In the genomic region with DNA sequence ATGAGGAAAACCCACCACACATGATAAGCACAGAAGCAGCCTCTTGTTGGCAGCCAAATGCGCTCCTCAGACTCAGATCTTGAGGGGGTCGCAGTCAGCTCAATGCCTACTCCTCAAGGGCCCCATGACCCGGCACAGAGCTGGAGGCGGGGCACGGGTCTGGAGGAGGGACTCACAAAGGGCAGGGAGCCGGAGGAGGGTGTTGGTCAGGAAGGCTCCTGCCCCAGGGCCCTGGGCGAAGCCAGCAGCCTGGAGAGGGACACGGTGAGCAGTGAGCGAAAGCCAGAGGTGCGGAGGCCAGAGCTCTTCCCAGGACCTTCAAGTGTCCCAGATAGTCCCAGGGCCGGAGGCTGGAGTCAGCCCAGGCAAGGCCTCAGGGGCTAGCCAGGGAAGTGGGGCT, we compare ENCODE assay signal across 31 cellular contexts. TPM values are rescaled to one million over a fixed set of nuclear protein-coding genes. Genes with fewer than 3 reads are reported as not detected.
"Had no signal": no experiment of that assay in that cellular context is flagged by ENCODE, and none has a peak within 500 bp of the region (broad histone marks: within the 10 kb centered on the region; RNA-seq: fewer than 3 reads in every experiment).

No MANE protein-coding gene starts in this region.

- H3K27me3 Mint-ChIP-seq: activated CD4-positive, alpha-beta memory T cell treated with anti-CD3 and anti-CD28 coated beads, Interleukin-2, amount 10 ng/mL, durations not matched to agents 7 days and 5 days; activated CD4-positive, alpha-beta T cell treated with anti-CD3 and anti-CD28 coated beads, Interleukin-2, amount 10 ng/mL, durations not matched to agents 7 days and 5 days; activated naive CD8-positive, alpha-beta T cell treated with anti-CD3 and anti-CD28 coated beads, Interleukin-2, amount 50 U/mL, for 24 hours; activated T-cell treated with anti-CD3 and anti-CD28 coated beads, Interleukin-2, amount 50 U/mL, for 24 hours had no signal

- H3K4me1 ChIP-seq: adrenal gland, body of pancreas, esophagus muscularis mucosa, foreskin keratinocyte had no signal

- H3K9me3 Mint-ChIP-seq: activated CD4-positive, alpha-beta memory T cell treated with anti-CD3 and anti-CD28 coated beads, Interleukin-2, amount 10 ng/mL, durations not matched to agents 7 days and 5 days; activated CD4-positive, alpha-beta T cell treated with anti-CD3 and anti-CD28 coated beads, Interleukin-2, amount 10 ng/mL, durations not matched to agents 7 days and 5 days; activated naive CD8-positive, alpha-beta T cell treated with anti-CD3 and anti-CD28 coated beads for 36 hours; activated naive CD8-positive, alpha-beta T cell treated with anti-CD3 and anti-CD28 coated beads, Interleukin-2, amount 50 U/mL, for 24 hours; activated T-cell treated with anti-CD3 and anti-CD28 coated beads, Interleukin-2, amount 50 U/mL, for 24 hours; activated T-cell treated with anti-CD3 and anti-CD28 coated beads, Interleukin-2, amount 50 U/mL, for 72 hours; effector memory CD8-positive, alpha-beta T cell had no signal

- H3K27me3 ChIP-seq: adrenal gland, body of pancreas, esophagus muscularis mucosa, gastrocnemius medialis, heart left ventricle had no signal

- H3K4me3 Mint-ChIP-seq: activated CD4-positive, alpha-beta memory T cell treated with anti-CD3 and anti-CD28 coated beads, Interleukin-2, amount 10 ng/mL, durations not matched to agents 7 days and 5 days; activated CD4-positive, alpha-beta T cell treated with anti-CD3 and anti-CD28 coated beads, Interleukin-2, amount 10 ng/mL, durations not matched to agents 7 days and 5 days; activated naive CD8-positive, alpha-beta T cell treated with anti-CD3 and anti-CD28 coated beads for 36 hours; activated naive CD8-positive, alpha-beta T cell treated with anti-CD3 and anti-CD28 coated beads, Interleukin-2, amount 50 U/mL, for 24 hours; activated T-cell treated with anti-CD3 and anti-CD28 coated beads, Interleukin-2, amount 50 U/mL, for 24 hours; activated T-cell treated with anti-CD3 and anti-CD28 coated beads, Interleukin-2, amount 50 U/mL, for 72 hours had no signal

- H3K36me3 Mint-ChIP-seq: activated naive CD8-positive, alpha-beta T cell treated with anti-CD3 and anti-CD28 coated beads for 36 hours had no signal

- H3K27ac Mint-ChIP-seq: activated CD4-positive, alpha-beta memory T cell treated with anti-CD3 and anti-CD28 coated beads, Interleukin-2, amount 10 ng/mL, durations not matched to agents 7 days and 5 days; activated CD4-positive, alpha-beta T cell treated with anti-CD3 and anti-CD28 coated beads, Interleukin-2, amount 10 ng/mL, durations not matched to agents 7 days and 5 days; activated naive CD8-positive, alpha-beta T cell treated with anti-CD3 and anti-CD28 coated beads for 36 hours; activated naive CD8-positive, alpha-beta T cell treated with anti-CD3 and anti-CD28 coated beads, Interleukin-2, amount 50 U/mL, for 24 hours; activated T-cell treated with anti-CD3 and anti-CD28 coated beads, Interleukin-2, amount 50 U/mL, for 24 hours; activated T-cell treated with anti-CD3 and anti-CD28 coated beads, Interleukin-2, amount 50 U/mL, for 72 hours had no signal

- DNase-seq: activated CD4-positive, alpha-beta memory T cell treated with anti-CD3 and anti-CD28 coated beads, Interleukin-2, amount 10 ng/mL, durations not matched to agents 7 days and 5 days; activated CD4-positive, alpha-beta T cell treated with anti-CD3 and anti-CD28 coated beads for 4 hours; activated CD4-positive, alpha-beta T cell treated with anti-CD3 and anti-CD28 coated beads, Interleukin-2, amount 10 ng/mL, durations not matched to agents 7 days and 5 days; activated CD4-positive, alpha-beta T cell treated with anti-CD3 and anti-CD28 coated beads, Interleukin-2, amount 50 U/mL, for 4 hours; activated CD4-positive, CD25-positive, alpha-beta regulatory T cell; activated CD4-positive, CD25-positive, alpha-beta regulatory T cell treated with anti-CD3 and anti-CD28 coated beads, Interleukin-2, amount 50 U/mL, for 72 hours; activated CD8-positive, alpha-beta memory T cell treated with anti-CD3 and anti-CD28 coated beads, Interleukin-2, amount 50 U/mL, for 48 hours; activated gamma-delta T cell; activated naive CD4-positive, alpha-beta T cell treated with anti-CD3 and anti-CD28 coated beads, Interleukin-2, amount 50 U/mL, for 16 hours; activated naive CD4-positive, alpha-beta T cell treated with Interleukin-2 at 50 U/mL for 16 hours; activated naive CD8-positive, alpha-beta T cell treated with anti-CD3 and anti-CD28 coated beads for 36 hours; activated naive CD8-positive, alpha-beta T cell treated with anti-CD3 and anti-CD28 coated beads, Interleukin-2, amount 50 U/mL, for 24 hours; activated T-cell treated with anti-CD3 and anti-CD28 coated beads for 4 hours; activated T-cell treated with anti-CD3 and anti-CD28 coated beads, Interleukin-2, amount 50 U/mL, for 24 hours; adrenal gland; amygdala; aorta; body of pancreas; caudate nucleus; cortex of kidney; dermis blood vessel endothelial cell; effector CD4-positive, alpha-beta T cell; effector memory CD8-positive, alpha-beta T cell; erythroblast; foreskin keratinocyte; gastrocnemius medialis; glutamatergic neuron; heart left ventricle; T-helper 2 cell had no signal

- ATAC-seq: activated naive CD8-positive, alpha-beta T cell treated with anti-CD3 and anti-CD28 coated beads, Interleukin-2, amount 50 U/mL, for 24 hours; body of pancreas; effector memory CD8-positive, alpha-beta T cell; foreskin keratinocyte; gastrocnemius medialis; heart left ventricle had no signal

- H3K4me3 ChIP-seq: adrenal gland, body of pancreas, esophagus muscularis mucosa, gastrocnemius medialis, heart left ventricle had no signal

- H3K9me3 ChIP-seq: adrenal gland, body of pancreas, esophagus muscularis mucosa, gastrocnemius medialis, heart left ventricle had no signal

- H3K36me3 ChIP-seq: adrenal gland, esophagus muscularis mucosa, gastrocnemius medialis, heart left ventricle had no signal

- H3K27ac ChIP-seq: adrenal gland, body of pancreas, esophagus muscularis mucosa, foreskin keratinocyte, gastrocnemius medialis, heart left ventricle had no signal

RNA-seq across cellular contexts. Expression of a gene that starts 9.8 kb away (rescaled TPM):
- total RNA-seq: dermis blood vessel endothelial cell had no signal
